In the genomic region with DNA sequence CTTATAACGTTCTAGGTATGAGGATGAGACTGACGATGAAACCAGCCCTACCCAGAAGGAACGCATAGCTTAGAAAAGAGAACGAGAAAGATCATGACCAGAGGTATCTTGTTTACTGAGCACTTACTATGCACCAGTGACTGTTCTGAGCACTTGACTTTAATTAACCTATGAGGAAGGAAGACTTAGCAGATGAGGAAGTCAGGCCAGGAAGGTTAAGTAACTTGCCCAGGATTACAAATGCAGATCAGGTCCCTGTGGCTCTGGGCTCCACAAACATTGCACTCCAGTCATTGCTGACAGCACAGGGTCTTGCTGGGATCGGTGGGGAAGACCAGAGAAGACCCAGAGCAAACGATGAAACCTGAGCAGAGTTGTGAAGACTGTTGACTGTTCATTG, we compare ENCODE assay signal across 1 cellular context.
TF ChIP-seq lines count a peak whose summit lies in the region.

No MANE protein-coding gene starts in this region.

TF ChIP-seq in H1, 55 proteins besides CTCF, POLR2A, EP300 and RAD21:
- TF ChIP-seq ASH2L (IDR thresholded peaks at IDR 0.05; ENCODE audit: low read length) (no peak), SUZ12 (IDR thresholded peaks at IDR 0.05; ENCODE audit: low read length) (no peak), KDM4A (IDR thresholded peaks at IDR 0.05; ENCODE audit: low read depth, low read length, severe bottlenecking) (no peak), SIRT6 (IDR thresholded peaks at IDR 0.05; ENCODE audit: low read length) (no peak), SP4 (IDR thresholded peaks at IDR 0.05; ENCODE audit: low read length) (no peak), CHD1 (IDR thresholded peaks at IDR 0.05; ENCODE audit: low read depth, low read length) (no peak), NANOG (IDR thresholded peaks at IDR 0.05; ENCODE audit: insufficient read depth, low read depth, low read length, poor library complexity, severe bottlenecking) (no peak), SRF (IDR thresholded peaks at IDR 0.05; ENCODE audit: low read depth, low read length) (no peak), BCL11A (IDR thresholded peaks at IDR 0.05; ENCODE audit: low read depth in 2 of 2, low read length in 2 of 2) (no peak), KDM1A (IDR thresholded peaks at IDR 0.05; ENCODE audit: borderline replicate concordance, low read length) (no peak), CEBPB (IDR thresholded peaks at IDR 0.05; ENCODE audit: low read depth, low read length) (no peak), BRCA1 (IDR thresholded peaks at IDR 0.05; ENCODE audit: low read depth, low read length) (no peak), NRF1 (IDR thresholded peaks at IDR 0.05; ENCODE audit: low read depth, low read length) (no peak), CBX8 (IDR thresholded peaks at IDR 0.05; ENCODE audit: borderline replicate concordance, low read depth, low read length) (no peak), POU5F1 (IDR thresholded peaks at IDR 0.05; ENCODE audit: low read depth, low read length) (no peak)
- TF ChIP-seq, protein P1, sequence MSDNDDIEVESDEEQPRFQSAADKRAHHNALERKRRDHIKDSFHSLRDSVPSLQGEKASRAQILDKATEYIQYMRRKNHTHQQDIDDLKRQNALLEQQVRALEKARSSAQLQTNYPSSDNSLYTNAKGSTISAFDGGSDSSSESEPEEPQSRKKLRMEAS (IDR thresholded peaks at IDR 0.05) = no peak
- TF ChIP-seq, protein P2, sequence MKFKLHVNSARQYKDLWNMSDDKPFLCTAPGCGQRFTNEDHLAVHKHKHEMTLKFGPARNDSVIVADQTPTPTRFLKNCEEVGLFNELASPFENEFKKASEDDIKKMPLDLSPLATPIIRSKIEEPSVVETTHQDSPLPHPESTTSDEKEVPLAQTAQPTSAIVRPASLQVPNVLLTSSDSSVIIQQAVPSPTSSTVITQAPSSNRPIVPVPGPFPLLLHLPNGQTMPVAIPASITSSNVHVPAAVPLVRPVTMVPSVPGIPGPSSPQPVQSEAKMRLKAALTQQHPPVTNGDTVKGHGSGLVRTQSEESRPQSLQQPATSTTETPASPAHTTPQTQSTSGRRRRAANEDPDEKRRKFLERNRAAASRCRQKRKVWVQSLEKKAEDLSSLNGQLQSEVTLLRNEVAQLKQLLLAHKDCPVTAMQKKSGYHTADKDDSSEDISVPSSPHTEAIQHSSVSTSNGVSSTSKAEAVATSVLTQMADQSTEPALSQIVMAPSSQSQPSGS (IDR thresholded peaks at IDR 0.05; ENCODE audit: low read length) = no peak
- TF ChIP-seq, protein P3, sequence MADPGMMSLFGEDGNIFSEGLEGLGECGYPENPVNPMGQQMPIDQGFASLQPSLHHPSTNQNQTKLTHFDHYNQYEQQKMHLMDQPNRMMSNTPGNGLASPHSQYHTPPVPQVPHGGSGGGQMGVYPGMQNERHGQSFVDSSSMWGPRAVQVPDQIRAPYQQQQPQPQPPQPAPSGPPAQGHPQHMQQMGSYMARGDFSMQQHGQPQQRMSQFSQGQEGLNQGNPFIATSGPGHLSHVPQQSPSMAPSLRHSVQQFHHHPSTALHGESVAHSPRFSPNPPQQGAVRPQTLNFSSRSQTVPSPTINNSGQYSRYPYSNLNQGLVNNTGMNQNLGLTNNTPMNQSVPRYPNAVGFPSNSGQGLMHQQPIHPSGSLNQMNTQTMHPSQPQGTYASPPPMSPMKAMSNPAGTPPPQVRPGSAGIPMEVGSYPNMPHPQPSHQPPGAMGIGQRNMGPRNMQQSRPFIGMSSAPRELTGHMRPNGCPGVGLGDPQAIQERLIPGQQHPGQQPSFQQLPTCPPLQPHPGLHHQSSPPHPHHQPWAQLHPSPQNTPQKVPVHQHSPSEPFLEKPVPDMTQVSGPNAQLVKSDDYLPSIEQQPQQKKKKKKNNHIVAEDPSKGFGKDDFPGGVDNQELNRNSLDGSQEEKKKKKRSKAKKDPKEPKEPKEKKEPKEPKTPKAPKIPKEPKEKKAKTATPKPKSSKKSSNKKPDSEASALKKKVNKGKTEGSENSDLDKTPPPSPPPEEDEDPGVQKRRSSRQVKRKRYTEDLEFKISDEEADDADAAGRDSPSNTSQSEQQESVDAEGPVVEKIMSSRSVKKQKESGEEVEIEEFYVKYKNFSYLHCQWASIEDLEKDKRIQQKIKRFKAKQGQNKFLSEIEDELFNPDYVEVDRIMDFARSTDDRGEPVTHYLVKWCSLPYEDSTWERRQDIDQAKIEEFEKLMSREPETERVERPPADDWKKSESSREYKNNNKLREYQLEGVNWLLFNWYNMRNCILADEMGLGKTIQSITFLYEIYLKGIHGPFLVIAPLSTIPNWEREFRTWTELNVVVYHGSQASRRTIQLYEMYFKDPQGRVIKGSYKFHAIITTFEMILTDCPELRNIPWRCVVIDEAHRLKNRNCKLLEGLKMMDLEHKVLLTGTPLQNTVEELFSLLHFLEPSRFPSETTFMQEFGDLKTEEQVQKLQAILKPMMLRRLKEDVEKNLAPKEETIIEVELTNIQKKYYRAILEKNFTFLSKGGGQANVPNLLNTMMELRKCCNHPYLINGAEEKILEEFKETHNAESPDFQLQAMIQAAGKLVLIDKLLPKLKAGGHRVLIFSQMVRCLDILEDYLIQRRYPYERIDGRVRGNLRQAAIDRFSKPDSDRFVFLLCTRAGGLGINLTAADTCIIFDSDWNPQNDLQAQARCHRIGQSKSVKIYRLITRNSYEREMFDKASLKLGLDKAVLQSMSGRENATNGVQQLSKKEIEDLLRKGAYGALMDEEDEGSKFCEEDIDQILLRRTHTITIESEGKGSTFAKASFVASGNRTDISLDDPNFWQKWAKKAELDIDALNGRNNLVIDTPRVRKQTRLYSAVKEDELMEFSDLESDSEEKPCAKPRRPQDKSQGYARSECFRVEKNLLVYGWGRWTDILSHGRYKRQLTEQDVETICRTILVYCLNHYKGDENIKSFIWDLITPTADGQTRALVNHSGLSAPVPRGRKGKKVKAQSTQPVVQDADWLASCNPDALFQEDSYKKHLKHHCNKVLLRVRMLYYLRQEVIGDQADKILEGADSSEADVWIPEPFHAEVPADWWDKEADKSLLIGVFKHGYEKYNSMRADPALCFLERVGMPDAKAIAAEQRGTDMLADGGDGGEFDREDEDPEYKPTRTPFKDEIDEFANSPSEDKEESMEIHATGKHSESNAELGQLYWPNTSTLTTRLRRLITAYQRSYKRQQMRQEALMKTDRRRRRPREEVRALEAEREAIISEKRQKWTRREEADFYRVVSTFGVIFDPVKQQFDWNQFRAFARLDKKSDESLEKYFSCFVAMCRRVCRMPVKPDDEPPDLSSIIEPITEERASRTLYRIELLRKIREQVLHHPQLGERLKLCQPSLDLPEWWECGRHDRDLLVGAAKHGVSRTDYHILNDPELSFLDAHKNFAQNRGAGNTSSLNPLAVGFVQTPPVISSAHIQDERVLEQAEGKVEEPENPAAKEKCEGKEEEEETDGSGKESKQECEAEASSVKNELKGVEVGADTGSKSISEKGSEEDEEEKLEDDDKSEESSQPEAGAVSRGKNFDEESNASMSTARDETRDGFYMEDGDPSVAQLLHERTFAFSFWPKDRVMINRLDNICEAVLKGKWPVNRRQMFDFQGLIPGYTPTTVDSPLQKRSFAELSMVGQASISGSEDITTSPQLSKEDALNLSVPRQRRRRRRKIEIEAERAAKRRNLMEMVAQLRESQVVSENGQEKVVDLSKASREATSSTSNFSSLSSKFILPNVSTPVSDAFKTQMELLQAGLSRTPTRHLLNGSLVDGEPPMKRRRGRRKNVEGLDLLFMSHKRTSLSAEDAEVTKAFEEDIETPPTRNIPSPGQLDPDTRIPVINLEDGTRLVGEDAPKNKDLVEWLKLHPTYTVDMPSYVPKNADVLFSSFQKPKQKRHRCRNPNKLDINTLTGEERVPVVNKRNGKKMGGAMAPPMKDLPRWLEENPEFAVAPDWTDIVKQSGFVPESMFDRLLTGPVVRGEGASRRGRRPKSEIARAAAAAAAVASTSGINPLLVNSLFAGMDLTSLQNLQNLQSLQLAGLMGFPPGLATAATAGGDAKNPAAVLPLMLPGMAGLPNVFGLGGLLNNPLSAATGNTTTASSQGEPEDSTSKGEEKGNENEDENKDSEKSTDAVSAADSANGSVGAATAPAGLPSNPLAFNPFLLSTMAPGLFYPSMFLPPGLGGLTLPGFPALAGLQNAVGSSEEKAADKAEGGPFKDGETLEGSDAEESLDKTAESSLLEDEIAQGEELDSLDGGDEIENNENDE (IDR thresholded peaks at IDR 0.05; ENCODE audit: insufficient replicate concordance, low read length) = no peak
TF ChIP-seq in H1: peak in this region for 0.
